ENCODE assay signal across 28 cellular contexts in genomic region chr20:30815577-30816181, GRCh38.
A peak's percentile ranks its signal among the peaks of the same experiment; 100 is the strongest.
DNase-seq lines count a peak whose midpoint lies in the region; ATAC-seq, FAIRE-seq and TF ChIP-seq lines count a peak whose summit lies in the region.
"Had no signal": no experiment of that assay in that cellular context is flagged by ENCODE, and none has a peak within 500 bp of the region (broad histone marks: within the 10 kb centered on the region; RNA-seq: fewer than 3 reads in every experiment).

No MANE protein-coding gene starts in this region.

- no peak overlapping the region for H3K27ac ChIP-seq in kidney (ENCODE audit: low read depth in 2 of 2, low read length in 2 of 2)
- no peak overlapping the region for H3K27ac ChIP-seq in thoracic aorta
- H3K27ac ChIP-seq: C4-2B, coronary artery, HL-60, prostate gland, SJSA1 had no signal

- H3K9me3 ChIP-seq in kidney (ENCODE audit: control insufficient read depth in 1 of 2, low read length in 2 of 2), result peaks cover 0 to 11% of the 10 kb centered on the region in 2 donors
- peaks cover 5% of the 10 kb centered on the region for H3K9me3 ChIP-seq in thoracic aorta
- H3K9me3 ChIP-seq: prostate gland, SJSA1 had no signal

- no peak for FAIRE-seq in kidney (lab: Jason Lieb, UNC)
- FAIRE-seq: GM18507, H1, islet of Langerhans had no signal

- no peaks in the 10 kb centered on the region for H3K27me3 ChIP-seq in thoracic aorta (replicated peaks; ENCODE audit: insufficient read depth)
- H3K27me3 ChIP-seq: SJSA1 had no signal

- no peak overlapping the region for H3K9ac ChIP-seq in kidney (ENCODE audit: low read length in 2 of 2)

- H3K36me3 ChIP-seq in kidney (ENCODE audit: control insufficient read depth in 1 of 2, insufficient read depth in 2 of 2, low read length in 2 of 2) (no peaks in the 10 kb centered on the region), thoracic aorta (no peaks in the 10 kb centered on the region)
- H3K36me3 ChIP-seq: prostate gland, SJSA1 had no signal

- intact Hi-C loops in Right ventricle myocardium inferior (cut with DNase I), result no loop called here
- intact Hi-C loops in left ventricle myocardium superior (cut with micrococcal nuclease), result no loop called here
- intact Hi-C loops in kidney (cut with DNase I), result no loop called here

- no peak for DNase-seq in Right ventricle myocardium inferior (ENCODE audit: missing footprints)
- no peak for DNase-seq in left ventricle myocardium superior
- DNase-seq in SK-N-DZ (ENCODE audit: low spot score), result peak; percentile 35
- peak; percentile 80 for DNase-seq in kidney
- DNase-seq in thoracic aorta (ENCODE audit: low spot score), result no peak
- DNase-seq: ACHN; activated CD4-positive, CD25-positive, alpha-beta regulatory T cell treated with anti-CD3 and anti-CD28 coated beads, Interleukin-2, amount 50 U/mL, for 72 hours; activated CD8-positive, alpha-beta memory T cell treated with anti-CD3 and anti-CD28 coated beads for 24 hours; hippocampal formation; IMR-90; NCI-H1436 treated with DMSO at 0.1 percent for 48 hours; NCI-H748 treated with DMSO at 0.1 percent for 48 hours; nephron progenitor cell; OCI-M1; stimulated activated CD4-positive, alpha-beta T cell treated with anti-CD3 and anti-CD28 coated beads, Interleukin-4, amount 100 ng/mL, for 4 hours; T-helper 9 cell had no signal

- H3K4me1 ChIP-seq in kidney (ENCODE audit: control insufficient read depth in 1 of 2, insufficient read depth in 1 of 2, low read depth in 1 of 2, low read length in 2 of 2) (no peaks in the 10 kb centered on the region), thoracic aorta (ENCODE audit: control insufficient read depth in 1 of 2, low read depth in 2 of 2) (no peaks in the 10 kb centered on the region)
- H3K4me1 ChIP-seq: prostate gland, SJSA1 had no signal

- ATAC-seq in Right ventricle myocardium inferior (peak; percentile 50), left ventricle myocardium superior (no peak), thoracic aorta (ENCODE audit: insufficient number of reproducible peaks, low FRiP score, low read depth) (peak; percentile 69), GM21447 (IDR thresholded peaks at IDR 0.05; ENCODE audit: unreplicated experiment) (no peak), GM19455 (IDR thresholded peaks at IDR 0.05; ENCODE audit: unreplicated experiment) (no peak), GM18519 (IDR thresholded peaks at IDR 0.05; ENCODE audit: low FRiP score, unreplicated experiment) (no peak)

- no peak for TF ChIP-seq CTCF in kidney (IDR thresholded peaks at IDR 0.05; ENCODE audit: borderline replicate concordance, extremely low read depth, insufficient read depth)
- no peak for TF ChIP-seq CTCF in thoracic aorta (IDR thresholded peaks at IDR 0.05)

- H3K4me3 ChIP-seq in kidney (ENCODE audit: low read length in 2 of 2), result no peak overlapping the region
- H3K4me3 ChIP-seq in thoracic aorta, result no peak overlapping the region
- H3K4me3 ChIP-seq: coronary artery, prostate gland, SJSA1, smooth muscle cell had no signal

Comparison
In these comparisons a context has a peak if more than half of its experiments do, and no peak if none do; other contexts are left out.
1. ATAC-seq: peak in Right ventricle myocardium inferior (single experiment) and thoracic aorta (single experiment); none in left ventricle myocardium superior (single experiment), GM21447 (single experiment), GM19455 (single experiment) and GM18519 (single experiment).
2. DNase-seq: peak in SK-N-DZ (single experiment) and kidney (single experiment); none in Right ventricle myocardium inferior (single experiment), left ventricle myocardium superior (single experiment) and thoracic aorta (single experiment).